ENCODE assay signal across 14 cellular contexts in genomic region chr6:2786269-2786668, GRCh38. TPM values are rescaled to one million over a fixed set of nuclear protein-coding genes. Genes with fewer than 3 reads are reported as not detected.
DNase-seq lines count a peak whose midpoint lies in the region; ATAC-seq and TF ChIP-seq lines count a peak whose summit lies in the region.
"Had no signal": no experiment of that assay in that cellular context is flagged by ENCODE, and none has a peak within 500 bp of the region (broad histone marks: within the 10 kb centered on the region; RNA-seq: fewer than 3 reads in every experiment).

No MANE protein-coding gene starts in this region.

- peaks cover 14% of the 10 kb centered on the region for H3K4me1 Mint-ChIP-seq in activated T-cell treated with anti-CD3 and anti-CD28 coated beads, Interleukin-2, amount 50 U/mL, for 72 hours (ENCODE audit: low read depth)
- H3K4me1 Mint-ChIP-seq in activated T-cell treated with anti-CD3 and anti-CD28 coated beads, Interleukin-2, amount 50 U/mL, for 4 hours (ENCODE audit: low read depth), result peaks cover 12% of the 10 kb centered on the region
- peaks cover 63% of the 10 kb centered on the region for H3K4me1 Mint-ChIP-seq in nephron

- H3K36me3 Mint-ChIP-seq in activated T-cell treated with anti-CD3 and anti-CD28 coated beads, Interleukin-2, amount 50 U/mL, for 72 hours (ENCODE audit: insufficient read depth in 2 of 2), result peaks cover 2 to 10% of the 10 kb centered on the region in 2 donors
- H3K36me3 Mint-ChIP-seq in activated T-cell treated with anti-CD3 and anti-CD28 coated beads, Interleukin-2, amount 50 U/mL, for 4 hours (ENCODE audit: insufficient read depth), result peaks cover 23% of the 10 kb centered on the region
- H3K36me3 Mint-ChIP-seq in nephron (ENCODE audit: low read depth), result peaks cover 37% of the 10 kb centered on the region

- no peak for ATAC-seq in activated T-cell treated with anti-CD3 and anti-CD28 coated beads, Interleukin-2, amount 50 U/mL, for 72 hours (replicated peaks in 1 of 2)
- ATAC-seq in activated T-cell treated with anti-CD3 and anti-CD28 coated beads, Interleukin-2, amount 50 U/mL, for 4 hours, result no peak
- peak; percentile 52 for ATAC-seq in left ventricle myocardium superior
- no peak for ATAC-seq in left cardiac atrium
- no peak for ATAC-seq in GM19395 (IDR thresholded peaks at IDR 0.05; ENCODE audit: unreplicated experiment)
- ATAC-seq: CD8-positive, alpha-beta T cell had no signal

- TF ChIP-seq CTCF in nephron (IDR thresholded peaks at IDR 0.05; ENCODE audit: unreplicated experiment in 3 of 3), result no peak

- H3K27me3 Mint-ChIP-seq in activated T-cell treated with anti-CD3 and anti-CD28 coated beads, Interleukin-2, amount 50 U/mL, for 72 hours (ENCODE audit: low read depth), result no peaks in the 10 kb centered on the region
- H3K27me3 Mint-ChIP-seq in activated T-cell treated with anti-CD3 and anti-CD28 coated beads, Interleukin-2, amount 50 U/mL, for 4 hours (ENCODE audit: low read depth), result no peaks in the 10 kb centered on the region
- peaks cover 3% of the 10 kb centered on the region for H3K27me3 Mint-ChIP-seq in nephron (ENCODE audit: low read depth)
- H3K27me3 Mint-ChIP-seq: B cell; CD4-positive, CD25-positive, alpha-beta regulatory T cell had no signal

- no peak for DNase-seq in activated T-cell treated with anti-CD3 and anti-CD28 coated beads, Interleukin-2, amount 50 U/mL, for 72 hours
- DNase-seq in activated T-cell treated with anti-CD3 and anti-CD28 coated beads, Interleukin-2, amount 50 U/mL, for 4 hours, result no peak
- DNase-seq in left ventricle myocardium superior, result no peak
- DNase-seq in left cardiac atrium, result no peak
- DNase-seq: Caco-2; CD4-positive, CD25-positive, alpha-beta regulatory T cell; CD8-positive, alpha-beta T cell; DMS153; DND-41; GOT3; HFFc6 had no signal

- H3K27ac Mint-ChIP-seq in activated T-cell treated with anti-CD3 and anti-CD28 coated beads, Interleukin-2, amount 50 U/mL, for 72 hours, result peak overlapping the region; percentile 21
- no peak overlapping the region for H3K27ac Mint-ChIP-seq in nephron
- H3K27ac Mint-ChIP-seq: B cell; CD4-positive, CD25-positive, alpha-beta regulatory T cell; CD8-positive, alpha-beta T cell; HFFc6 had no signal

- intact Hi-C loops in left ventricle myocardium superior (cut with micrococcal nuclease) (no loop called here), left cardiac atrium (cut with DNase I) (no loop called here)

- no peak overlapping the region for H3K4me3 Mint-ChIP-seq in activated T-cell treated with anti-CD3 and anti-CD28 coated beads, Interleukin-2, amount 50 U/mL, for 72 hours
- no peak overlapping the region for H3K4me3 Mint-ChIP-seq in activated T-cell treated with anti-CD3 and anti-CD28 coated beads, Interleukin-2, amount 50 U/mL, for 4 hours
- H3K4me3 Mint-ChIP-seq in nephron, result peak overlapping the region in 2 of 3 experiments; percentile 31 to 60
- H3K4me3 Mint-ChIP-seq: B cell; CD4-positive, CD25-positive, alpha-beta regulatory T cell; CD8-positive, alpha-beta T cell; HFFc6 had no signal

- H3K9me3 Mint-ChIP-seq in activated T-cell treated with anti-CD3 and anti-CD28 coated beads, Interleukin-2, amount 50 U/mL, for 72 hours, result no peaks in the 10 kb centered on the region
- no peaks in the 10 kb centered on the region for H3K9me3 Mint-ChIP-seq in activated T-cell treated with anti-CD3 and anti-CD28 coated beads, Interleukin-2, amount 50 U/mL, for 4 hours
- no peaks in the 10 kb centered on the region for H3K9me3 Mint-ChIP-seq in nephron
- H3K9me3 Mint-ChIP-seq: CD4-positive, CD25-positive, alpha-beta regulatory T cell; CD8-positive, alpha-beta T cell; HFFc6 had no signal

RNA-seq across cellular contexts. Expression of gene WRNIP1, which starts 21.1 kb away (rescaled TPM):
- 10 to 100 TPM; 40.9 to 47.1 TPM for total RNA-seq in activated T-cell treated with anti-CD3 and anti-CD28 coated beads, Interleukin-2, amount 50 U/mL, for 72 hours
- 10 to 100 TPM; 44.1 to 52.1 (median 49.0) TPM for total RNA-seq in activated T-cell treated with anti-CD3 and anti-CD28 coated beads, Interleukin-2, amount 50 U/mL, for 4 hours
- total RNA-seq in left ventricle myocardium superior (45.1 TPM), left cardiac atrium (10 to 100 TPM; 34.8 to 36.9 TPM)

RNA-seq across cellular contexts. Expression of gene MYLK4, which starts 35.5 kb away (rescaled TPM):
- under 1 TPM; 0.37 to 0.72 TPM for total RNA-seq in activated T-cell treated with anti-CD3 and anti-CD28 coated beads, Interleukin-2, amount 50 U/mL, for 72 hours
- under 1 TPM; 0.08 to 0.18 (median 0.11) TPM for total RNA-seq in activated T-cell treated with anti-CD3 and anti-CD28 coated beads, Interleukin-2, amount 50 U/mL, for 4 hours
- total RNA-seq in left ventricle myocardium superior, result 2.5 TPM
- total RNA-seq in left cardiac atrium, result 1 to 10 TPM; 1.6 to 2.6 TPM

RNA-seq across cellular contexts. Expression of gene SERPINB1, which starts 55.4 kb away (rescaled TPM):
- 100 to 1,000 TPM; 131 to 203 TPM for total RNA-seq in activated T-cell treated with anti-CD3 and anti-CD28 coated beads, Interleukin-2, amount 50 U/mL, for 72 hours
- total RNA-seq in activated T-cell treated with anti-CD3 and anti-CD28 coated beads, Interleukin-2, amount 50 U/mL, for 4 hours, result 10 to 100 TPM; 16.7 to 19.3 (median 18.0) TPM
- total RNA-seq in left ventricle myocardium superior (25.4 TPM), left cardiac atrium (10 to 100 TPM; 27.5 to 39.2 TPM)

Comparison
In these comparisons a context has a peak if more than half of its experiments do, and no peak if none do; other contexts are left out.
1. H3K4me3 Mint-ChIP-seq: peak in nephron (2 of 3); none in activated T-cell treated with anti-CD3 and anti-CD28 coated beads, Interleukin-2, amount 50 U/mL, for 72 hours (0 of 2) and activated T-cell treated with anti-CD3 and anti-CD28 coated beads, Interleukin-2, amount 50 U/mL, for 4 hours (single experiment).